In genomic region chr16:11235703-11235991, GRCh38 we compare ENCODE assay signal across 1 cellular context.
TF ChIP-seq lines count a peak whose summit lies in the region.

No MANE protein-coding gene starts in this region.

TF ChIP-seq in GM12878, 131 proteins besides CTCF, POLR2A, EP300 and RAD21:
- TF ChIP-seq ZNF274 (IDR thresholded peaks at IDR 0.05; ENCODE audit: insufficient read depth, insufficient read length) = no peak
- no peak for TF ChIP-seq TBL1XR1 (IDR thresholded peaks at IDR 0.05; ENCODE audit: low read depth, low read length)
- peak; percentile 51 to 77; a peak in 3 of 4 replicates for TF ChIP-seq BHLHE40 (IDR thresholded peaks at IDR 0.05; ENCODE audit: borderline replicate concordance in 1 of 2, low read depth in 2 of 2, low read length in 1 of 2)
- TF ChIP-seq ATF3 (IDR thresholded peaks at IDR 0.05; ENCODE audit: borderline replicate concordance, extremely low read depth, low read depth, low read length) = no peak
- no peak for TF ChIP-seq CUX1 (IDR thresholded peaks at IDR 0.05; ENCODE audit: insufficient replicate concordance, low read depth, low read length)
- peak; percentile 2; the same call in 1 of the 2 replicates for TF ChIP-seq ZNF217 (IDR thresholded peaks at IDR 0.05)
- peak; percentile 71 to 80; a peak in 3 of 4 replicates for TF ChIP-seq IKZF2 (IDR thresholded peaks at IDR 0.05)
- peak; percentile 60 for TF ChIP-seq DPF2 (IDR thresholded peaks at IDR 0.05)
- TF ChIP-seq FOXK2 (IDR thresholded peaks at IDR 0.05) = no peak
- no peak for TF ChIP-seq HDAC2 (IDR thresholded peaks at IDR 0.05)
- TF ChIP-seq PAX8 (IDR thresholded peaks at IDR 0.05) = no peak
- no peak for TF ChIP-seq NKRF (conservative IDR thresholded peaks at IDR 0.05)
- no peak for TF ChIP-seq MXI1 (IDR thresholded peaks at IDR 0.05; ENCODE audit: low read depth, low read length)
- no peak for TF ChIP-seq MTA3 (IDR thresholded peaks at IDR 0.05; ENCODE audit: borderline replicate concordance, low read length)
- no peak for TF ChIP-seq SMAD5 (IDR thresholded peaks at IDR 0.05; ENCODE audit: low read depth)
- no peak for TF ChIP-seq NFIC (IDR thresholded peaks at IDR 0.05; ENCODE audit: low read depth, low read length)
- TF ChIP-seq RELB (IDR thresholded peaks at IDR 0.05; ENCODE audit: low read depth) = peak; percentile 44; the same call in 1 of the 2 replicates
- TF ChIP-seq ATF7 (IDR thresholded peaks at IDR 0.05; ENCODE audit: low read depth) = no peak
- 0 out of 2 replicates have a peak, but pooled peaks have one; percentile 47 for TF ChIP-seq MTA2 (IDR thresholded peaks at IDR 0.05; ENCODE audit: low read depth)
- TF ChIP-seq IKZF1 (conservative IDR thresholded peaks at IDR 0.05) = peak; percentile 80; the same call in 1 of the 2 replicates
- TF ChIP-seq RB1 (IDR thresholded peaks at IDR 0.05; ENCODE audit: borderline replicate concordance) = no peak
- TF ChIP-seq RFX5 (IDR thresholded peaks at IDR 0.05; ENCODE audit: low read depth, low read length) = no peak
- no peak for TF ChIP-seq FOS (IDR thresholded peaks at IDR 0.05; ENCODE audit: borderline replicate concordance, extremely low read depth, insufficient read length)
- TF ChIP-seq PKNOX1 (IDR thresholded peaks at IDR 0.05) = no peak
- no peak; the same call in 1 of the 2 replicates for TF ChIP-seq RAD51 (IDR thresholded peaks at IDR 0.05)
- TF ChIP-seq IRF3 (IDR thresholded peaks at IDR 0.05) = no peak
- no peak for TF ChIP-seq PML (IDR thresholded peaks at IDR 0.05; ENCODE audit: low read length)
- TF ChIP-seq RELA (IDR thresholded peaks at IDR 0.05; ENCODE audit: borderline replicate concordance, partially characterized antibody) = no peak
- no peak for TF ChIP-seq SUZ12 (IDR thresholded peaks at IDR 0.05; ENCODE audit: unreplicated experiment)
- TF ChIP-seq EED (IDR thresholded peaks at IDR 0.05; ENCODE audit: low read depth) = no peak
- TF ChIP-seq NBN (IDR thresholded peaks at IDR 0.05) = 0 out of 2 replicates have a peak, but pooled peaks have one; percentile 39
- TF ChIP-seq E2F8 (IDR thresholded peaks at IDR 0.05; ENCODE audit: low read depth, partially characterized antibody) = no peak
- TF ChIP-seq GATAD2B (conservative IDR thresholded peaks at IDR 0.05; ENCODE audit: low read depth) = peak; percentile 34; the same call in 1 of the 2 replicates
- no peak for TF ChIP-seq CHD2 (IDR thresholded peaks at IDR 0.05; ENCODE audit: borderline replicate concordance, low read depth, low read length)
- no peak for TF ChIP-seq HDGF (IDR thresholded peaks at IDR 0.05)
